ENCODE assay signal across 17 cellular contexts in the genomic region with DNA sequence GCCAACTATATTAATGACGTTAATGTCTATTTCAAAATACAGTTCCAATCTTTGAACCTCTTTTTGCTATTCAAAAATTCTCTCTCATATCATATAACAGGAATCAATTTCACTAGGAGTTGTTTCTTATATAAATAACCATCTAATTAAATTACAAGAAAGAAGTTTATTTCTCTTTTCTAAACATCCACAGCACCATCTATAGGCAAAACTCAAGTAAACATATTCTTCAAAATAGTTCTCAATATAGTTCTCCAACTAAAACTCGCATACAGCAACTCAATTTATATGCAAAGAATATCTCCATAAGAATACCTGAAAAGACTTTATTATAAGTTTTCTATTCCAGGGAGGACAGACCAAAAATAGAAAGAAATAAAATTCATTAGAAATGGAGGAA.
DNase-seq lines count a peak whose midpoint lies in the region; ATAC-seq, FAIRE-seq and TF ChIP-seq lines count a peak whose summit lies in the region.
"Had no signal": no experiment of that assay in that cellular context is flagged by ENCODE, and none has a peak within 500 bp of the region (broad histone marks: within the 10 kb centered on the region; RNA-seq: fewer than 3 reads in every experiment).

No MANE protein-coding gene starts in this region.

- H2AFZ ChIP-seq in neural cell (ENCODE audit: low read depth, low read length): no peak overlapping the region

- peaks cover 4% of the 10 kb centered on the region for H3K36me3 ChIP-seq in neural cell (ENCODE audit: insufficient read depth, low read length)

- ATAC-seq in HG02973 (IDR thresholded peaks at IDR 0.05; ENCODE audit: unreplicated experiment) (no peak), GM21576 (IDR thresholded peaks at IDR 0.05; ENCODE audit: unreplicated experiment) (no peak)

- H3K27me3 ChIP-seq in neural cell (ENCODE audit: insufficient read depth, low read depth, low read length): no peaks in the 10 kb centered on the region

- H3F3A ChIP-seq in neural cell (ENCODE audit: insufficient read depth, low read length, poor library complexity, severe bottlenecking): no peaks in the 10 kb centered on the region

- H3K9me3 ChIP-seq in neural cell (ENCODE audit: low read length): no peaks in the 10 kb centered on the region

- TF ChIP-seq EP300 in neural cell (conservative IDR thresholded peaks at IDR 0.05; ENCODE audit: poor library complexity, severe bottlenecking): no peak

- H4K20me1 ChIP-seq in neural cell (ENCODE audit: insufficient read depth): no peaks in the 10 kb centered on the region

- peak; percentile 14 for TF ChIP-seq CTCF in C4-2B (conservative IDR thresholded peaks at IDR 0.05)
- TF ChIP-seq CTCF in LNCAP (IDR thresholded peaks at IDR 0.05): peak; percentile 28; the same call in 1 of the 2 replicates
- peak; percentile 19 for TF ChIP-seq CTCF in neural cell (IDR thresholded peaks at IDR 0.05; ENCODE audit: poor library complexity, severe bottlenecking)

- no peak overlapping the region for H3K4me2 ChIP-seq in neural cell (ENCODE audit: low read length)

- TF ChIP-seq RAD21 in neural cell (conservative IDR thresholded peaks at IDR 0.05): peak; percentile 28

- no peaks in the 10 kb centered on the region for H3K9me2 ChIP-seq in neural cell (ENCODE audit: insufficient read depth, low read length)

- no peak for DNase-seq in NCI-H1436 treated with DMSO at 0.1 percent for 48 hours (lab: John Stamatoyannopoulos, UW)
- DNase-seq: CD4-positive, alpha-beta memory T cell; DND-41; GF-D8; GOT3; NCI-H1436; NCI-H2081; NCI-H69; SIG-M5; SW 1271 had no signal

- peak; percentile 38 for FAIRE-seq in TTC549 (lab: Jason Lieb, UNC)
- FAIRE-seq: RCC 7860 had no signal

- H3K27ac ChIP-seq in C4-2B: no peak overlapping the region
- H3K27ac ChIP-seq in neural cell (ENCODE audit: low read length): no peak overlapping the region

- no peak overlapping the region for H3K9ac ChIP-seq in neural cell (ENCODE audit: low read length)

- no peaks in the 10 kb centered on the region for H3K79me2 ChIP-seq in neural cell (replicated peaks; ENCODE audit: insufficient read depth, low read length)

- no peak overlapping the region for H3K4me3 ChIP-seq in neural cell (ENCODE audit: low read length)

TF ChIP-seq in neural cell, 6 proteins besides CTCF, POLR2A, EP300 and RAD21:
- TF ChIP-seq EZH2 (IDR thresholded peaks at IDR 0.05; ENCODE audit: borderline replicate concordance, insufficient read depth, low read length, poor library complexity, severe bottlenecking) (no peak), SMC3 (conservative IDR thresholded peaks at IDR 0.05; ENCODE audit: poor library complexity) (no peak), MXI1 (conservative IDR thresholded peaks at IDR 0.05; ENCODE audit: poor library complexity, severe bottlenecking) (no peak), POLR2AphosphoS5 (IDR thresholded peaks at IDR 0.05) (no peak), TAF1 (IDR thresholded peaks at IDR 0.05; ENCODE audit: low read depth) (no peak)
- TF ChIP-seq, protein P1, sequence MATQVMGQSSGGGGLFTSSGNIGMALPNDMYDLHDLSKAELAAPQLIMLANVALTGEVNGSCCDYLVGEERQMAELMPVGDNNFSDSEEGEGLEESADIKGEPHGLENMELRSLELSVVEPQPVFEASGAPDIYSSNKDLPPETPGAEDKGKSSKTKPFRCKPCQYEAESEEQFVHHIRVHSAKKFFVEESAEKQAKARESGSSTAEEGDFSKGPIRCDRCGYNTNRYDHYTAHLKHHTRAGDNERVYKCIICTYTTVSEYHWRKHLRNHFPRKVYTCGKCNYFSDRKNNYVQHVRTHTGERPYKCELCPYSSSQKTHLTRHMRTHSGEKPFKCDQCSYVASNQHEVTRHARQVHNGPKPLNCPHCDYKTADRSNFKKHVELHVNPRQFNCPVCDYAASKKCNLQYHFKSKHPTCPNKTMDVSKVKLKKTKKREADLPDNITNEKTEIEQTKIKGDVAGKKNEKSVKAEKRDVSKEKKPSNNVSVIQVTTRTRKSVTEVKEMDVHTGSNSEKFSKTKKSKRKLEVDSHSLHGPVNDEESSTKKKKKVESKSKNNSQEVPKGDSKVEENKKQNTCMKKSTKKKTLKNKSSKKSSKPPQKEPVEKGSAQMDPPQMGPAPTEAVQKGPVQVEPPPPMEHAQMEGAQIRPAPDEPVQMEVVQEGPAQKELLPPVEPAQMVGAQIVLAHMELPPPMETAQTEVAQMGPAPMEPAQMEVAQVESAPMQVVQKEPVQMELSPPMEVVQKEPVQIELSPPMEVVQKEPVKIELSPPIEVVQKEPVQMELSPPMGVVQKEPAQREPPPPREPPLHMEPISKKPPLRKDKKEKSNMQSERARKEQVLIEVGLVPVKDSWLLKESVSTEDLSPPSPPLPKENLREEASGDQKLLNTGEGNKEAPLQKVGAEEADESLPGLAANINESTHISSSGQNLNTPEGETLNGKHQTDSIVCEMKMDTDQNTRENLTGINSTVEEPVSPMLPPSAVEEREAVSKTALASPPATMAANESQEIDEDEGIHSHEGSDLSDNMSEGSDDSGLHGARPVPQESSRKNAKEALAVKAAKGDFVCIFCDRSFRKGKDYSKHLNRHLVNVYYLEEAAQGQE (IDR thresholded peaks at IDR 0.05; ENCODE audit: borderline replicate concordance): no peak
